In genomic region chr3:4264040-4264439, GRCh38 we compare ENCODE assay signal across 31 cellular contexts.
"Had no signal": no experiment of that assay in that cellular context is flagged by ENCODE, and none has a peak within 500 bp of the region (broad histone marks: within the 10 kb centered on the region; RNA-seq: fewer than 3 reads in every experiment).

No MANE protein-coding gene starts in this region.

- H3K4me1 ChIP-seq: adrenal gland, body of pancreas had no signal

- DNase-seq: activated B cell treated with CpG ODN at 0.5 μM for 24 hours; activated CD4-positive, alpha-beta memory T cell treated with anti-CD3 and anti-CD28 coated beads for 36 hours; activated CD4-positive, alpha-beta T cell treated with anti-CD3 and anti-CD28 coated beads for 48 hours; activated CD8-positive, alpha-beta memory T cell treated with anti-CD3 and anti-CD28 coated beads, Interleukin-2, amount 10 ng/mL, durations not matched to agents 7 days and 5 days; activated CD8-positive, alpha-beta memory T cell treated with anti-CD3 and anti-CD28 coated beads, Interleukin-2, amount 50 U/mL, for 4 hours; activated CD8-positive, alpha-beta T cell treated with anti-CD3 and anti-CD28 coated beads, Interleukin-2, amount 10 ng/mL, durations not matched to agents 7 days and 5 days; activated effector memory CD4-positive, alpha-beta T cell treated with anti-CD3 and anti-CD28 coated beads, Interleukin-2, amount 50 U/mL, for 16 hours; activated naive CD4-positive, alpha-beta T cell treated with anti-CD3 and anti-CD28 coated beads for 36 hours; activated naive CD8-positive, alpha-beta T cell treated with anti-CD3 and anti-CD28 coated beads for 36 hours; activated naive CD8-positive, alpha-beta T cell treated with anti-CD3 and anti-CD28 coated beads, Interleukin-2, amount 50 U/mL, for 24 hours; activated T-cell treated with anti-CD3 and anti-CD28 coated beads, Interleukin-2, amount 50 U/mL, for 1 hour; activated T-cell treated with anti-CD3 and anti-CD28 coated beads, Interleukin-2, amount 50 U/mL, for 48 hours; adrenal gland; amygdala; aorta; body of pancreas; caudate nucleus; cortex of kidney; dermis blood vessel endothelial cell; effector CD8-positive, alpha-beta T cell; foreskin fibroblast; head of caudate nucleus; T-helper 17 cell; T1000; WERI-Rb-1 had no signal

- H3K4me3 ChIP-seq: adrenal gland, body of pancreas had no signal

- H3K9me3 ChIP-seq: adrenal gland, body of pancreas had no signal

- H3K36me3 ChIP-seq: adrenal gland, WERI-Rb-1 had no signal

- H3K27ac ChIP-seq: adrenal gland, body of pancreas, epithelial cell of prostate, WERI-Rb-1 had no signal

- H3K27me3 ChIP-seq: adrenal gland, body of pancreas had no signal

- ATAC-seq: activated CD4-positive, CD25-positive, alpha-beta regulatory T cell treated with anti-CD3 and anti-CD28 coated beads, Interleukin-2, amount 50 U/mL, for 24 hours; activated CD8-positive, alpha-beta memory T cell treated with anti-CD3 and anti-CD28 coated beads, Interleukin-2, amount 10 ng/mL, durations not matched to agents 7 days and 5 days; activated CD8-positive, alpha-beta T cell treated with anti-CD3 and anti-CD28 coated beads, Interleukin-2, amount 10 ng/mL, durations not matched to agents 7 days and 5 days; activated naive CD8-positive, alpha-beta T cell treated with anti-CD3 and anti-CD28 coated beads, Interleukin-2, amount 50 U/mL, for 24 hours; body of pancreas; esophagus mucosa; T-helper 17 cell had no signal

- FAIRE-seq: colon, endometrium, frontal cortex had no signal
